35 cellular contexts compared by ENCODE assay signal in genomic region chr19:32877977-32878745, GRCh38. TPM values are rescaled to one million over a fixed set of nuclear protein-coding genes. Genes with fewer than 3 reads are reported as not detected.
"Had no signal": no experiment of that assay in that cellular context is flagged by ENCODE, and none has a peak within 500 bp of the region (broad histone marks: within the 10 kb centered on the region; RNA-seq: fewer than 3 reads in every experiment).

No MANE protein-coding gene starts in this region.

- H3K36me3 ChIP-seq: ovary, prostate gland, uterus, WERI-Rb-1 had no signal

- H3K27me3 ChIP-seq: esophagus muscularis mucosa, foreskin keratinocyte, heart left ventricle, left lung, neutrophil, ovary, sigmoid colon, suprapubic skin, tibial artery, uterus had no signal

- H3K4me1 Mint-ChIP-seq: activated naive CD4-positive, alpha-beta T cell treated with anti-CD3 and anti-CD28 coated beads, Interleukin-2, amount 50 U/mL, for 24 hours; activated naive CD8-positive, alpha-beta T cell treated with anti-CD3 and anti-CD28 coated beads, Interleukin-2, amount 50 U/mL, for 24 hours; nephron; stimulated activated naive B cell treated with anti-CD40 and anti-IgM and Interleukin-4, amounts not matched to agents 10 μg/mL and 1 μg/mL and 100 μg/mL, for 72 hours had no signal

- DNase-seq: activated CD4-positive, alpha-beta T cell treated with anti-CD3 and anti-CD28 coated beads for 48 hours; activated CD4-positive, alpha-beta T cell treated with anti-CD3 and anti-CD28 coated beads, Interleukin-2, amount 50 U/mL, for 48 hours; activated CD8-positive, alpha-beta memory T cell treated with anti-CD3 and anti-CD28 coated beads, Interleukin-2, amount 50 U/mL, for 4 hours; activated naive CD8-positive, alpha-beta T cell treated with anti-CD3 and anti-CD28 coated beads, Interleukin-2, amount 50 U/mL, for 24 hours; activated T-cell treated with anti-CD3 and anti-CD28 coated beads, Interleukin-2, amount 50 U/mL, for 24 hours; amygdala; dermis blood vessel endothelial cell; effector CD4-positive, alpha-beta T cell; foreskin keratinocyte; heart left ventricle; kidney glomerular epithelial cell; left lung; mucosa of descending colon; ovary; retina; sigmoid colon; small intestine; stimulated activated CD4-positive, alpha-beta T cell treated with anti-CD3 and anti-CD28 coated beads, Interleukin-15, amount 100 ng/mL, for 24 hours; stimulated activated CD4-positive, alpha-beta T cell treated with anti-CD3 and anti-CD28 coated beads, Interleukin-2, amount 100 ng/mL, for 24 hours; stimulated activated naive B cell treated with anti-CD40 and anti-IgM and Interleukin-4, amounts not matched to agents 10 μg/mL and 1 μg/mL and 100 μg/mL, for 72 hours; T-helper 17 cell; T1000; uterus; WERI-Rb-1 had no signal

- H3K9me3 Mint-ChIP-seq: activated naive CD4-positive, alpha-beta T cell treated with anti-CD3 and anti-CD28 coated beads, Interleukin-2, amount 50 U/mL, for 24 hours; activated naive CD8-positive, alpha-beta T cell treated with anti-CD3 and anti-CD28 coated beads, Interleukin-2, amount 50 U/mL, for 24 hours; activated T-cell treated with anti-CD3 and anti-CD28 coated beads, Interleukin-2, amount 50 U/mL, for 24 hours; nephron; stimulated activated naive B cell treated with anti-CD40 and anti-IgM and Interleukin-4, amounts not matched to agents 10 μg/mL and 1 μg/mL and 100 μg/mL, for 72 hours had no signal

- H3K27ac Mint-ChIP-seq: activated naive CD4-positive, alpha-beta T cell treated with anti-CD3 and anti-CD28 coated beads, Interleukin-2, amount 50 U/mL, for 24 hours; activated naive CD8-positive, alpha-beta T cell treated with anti-CD3 and anti-CD28 coated beads, Interleukin-2, amount 50 U/mL, for 24 hours; activated T-cell treated with anti-CD3 and anti-CD28 coated beads, Interleukin-2, amount 50 U/mL, for 24 hours; nephron; stimulated activated naive B cell treated with anti-CD40 and anti-IgM and Interleukin-4, amounts not matched to agents 10 μg/mL and 1 μg/mL and 100 μg/mL, for 72 hours; T-helper 17 cell had no signal

- H3K4me3 ChIP-seq: esophagus muscularis mucosa, heart left ventricle, left lung, lung, mucosa of descending colon, ovary, prostate gland, sigmoid colon, suprapubic skin, tibial artery, uterus had no signal

- FAIRE-seq: colon, small intestine had no signal

- H3K4me3 Mint-ChIP-seq: activated naive CD4-positive, alpha-beta T cell treated with anti-CD3 and anti-CD28 coated beads, Interleukin-2, amount 50 U/mL, for 24 hours; activated naive CD8-positive, alpha-beta T cell treated with anti-CD3 and anti-CD28 coated beads, Interleukin-2, amount 50 U/mL, for 24 hours; activated T-cell treated with anti-CD3 and anti-CD28 coated beads, Interleukin-2, amount 50 U/mL, for 24 hours; nephron; stimulated activated naive B cell treated with anti-CD40 and anti-IgM and Interleukin-4, amounts not matched to agents 10 μg/mL and 1 μg/mL and 100 μg/mL, for 72 hours; T-helper 17 cell had no signal

- ATAC-seq: activated CD4-positive, CD25-positive, alpha-beta regulatory T cell treated with anti-CD3 and anti-CD28 coated beads, Interleukin-2, amount 50 U/mL, for 24 hours; activated naive CD8-positive, alpha-beta T cell treated with anti-CD3 and anti-CD28 coated beads, Interleukin-2, amount 50 U/mL, for 24 hours; foreskin keratinocyte; heart left ventricle; left lung; mucosa of descending colon; stimulated activated naive B cell treated with anti-CD40 and anti-IgM and Interleukin-4, amounts not matched to agents 10 μg/mL and 1 μg/mL and 100 μg/mL, for 72 hours; T-helper 17 cell had no signal

- H3K9me3 ChIP-seq: esophagus muscularis mucosa, heart left ventricle, left lung, mucosa of descending colon, neutrophil, ovary, prostate gland, sigmoid colon, suprapubic skin, tibial artery, uterus had no signal

- H3K27me3 Mint-ChIP-seq: activated naive CD4-positive, alpha-beta T cell treated with anti-CD3 and anti-CD28 coated beads, Interleukin-2, amount 50 U/mL, for 24 hours; activated naive CD8-positive, alpha-beta T cell treated with anti-CD3 and anti-CD28 coated beads, Interleukin-2, amount 50 U/mL, for 24 hours; activated T-cell treated with anti-CD3 and anti-CD28 coated beads, Interleukin-2, amount 50 U/mL, for 24 hours; stimulated activated naive B cell treated with anti-CD40 and anti-IgM and Interleukin-4, amounts not matched to agents 10 μg/mL and 1 μg/mL and 100 μg/mL, for 72 hours; T-helper 17 cell had no signal

- H3K4me1 ChIP-seq: esophagus muscularis mucosa, foreskin keratinocyte, heart left ventricle, left lung, prostate gland, suprapubic skin, tibial artery, uterus had no signal

- H3K27ac ChIP-seq: esophagus muscularis mucosa, foreskin keratinocyte, heart left ventricle, left lung, neutrophil, ovary, prostate gland, suprapubic skin, tibial artery, uterus, WERI-Rb-1 had no signal

RNA-seq across cellular contexts. Expression of gene SLC7A9, which starts 8.6 kb away (rescaled TPM):
- total RNA-seq: activated CD8-positive, alpha-beta memory T cell treated with anti-CD3 and anti-CD28 coated beads for 36 hours; dermis blood vessel endothelial cell; foreskin keratinocyte; heart left ventricle had no signal
